In genomic region chr13:91567485-91568207, GRCh38 we compare ENCODE assay signal across 19 cellular contexts.
"Had no signal": no experiment of that assay in that cellular context is flagged by ENCODE, and none has a peak within 500 bp of the region (broad histone marks: within the 10 kb centered on the region; RNA-seq: fewer than 3 reads in every experiment).

No MANE protein-coding gene starts in this region.

- H3K36me3 ChIP-seq: gastrocnemius medialis, heart right ventricle, left ventricle myocardium inferior, lower lobe of right lung, sigmoid colon, stomach, thoracic aorta, transverse colon had no signal

- H3K27me3 ChIP-seq: gastrocnemius medialis, heart right ventricle, sigmoid colon, stomach, transverse colon had no signal

- H3K9me3 ChIP-seq: gastrocnemius medialis, left ventricle myocardium inferior, lower lobe of right lung, sigmoid colon, stomach, thoracic aorta, transverse colon had no signal

- H3K27ac ChIP-seq: gastrocnemius medialis, heart right ventricle, left ventricle myocardium inferior, lower lobe of right lung, sigmoid colon, stomach, thoracic aorta, transverse colon had no signal

- H3K4me3 ChIP-seq: gastrocnemius medialis, heart right ventricle, left ventricle myocardium inferior, lower lobe of right lung, sigmoid colon, stomach, thoracic aorta, transverse colon had no signal

- DNase-seq: effector memory CD4-positive, alpha-beta T cell; gastrocnemius medialis; heart right ventricle; left ventricle myocardium inferior; lower lobe of right lung; midbrain; posterior cingulate gyrus; sigmoid colon; small intestine; stimulated activated CD4-positive, alpha-beta T cell treated with anti-CD3 and anti-CD28 coated beads, Interleukin-12 subunit alpha, Interleukin-12 subunit beta, amount 100 ng/mL, for 4 hours; stimulated activated naive CD4-positive, alpha-beta T cell; stomach; substantia nigra; transverse colon had no signal

- ATAC-seq: esophagus mucosa; gastrocnemius medialis; heart right ventricle; lower lobe of right lung; natural killer cell treated with Interleukin-12 subunit alpha and Interleukin-12 subunit beta and Interleukin-15 and Interleukin-18, amount 100 ng/mL, for 72 hours had no signal

- H3K4me1 ChIP-seq: gastrocnemius medialis, heart right ventricle, left ventricle myocardium inferior, lower lobe of right lung, stomach had no signal

- FAIRE-seq: endometrium, keratinocyte, small intestine had no signal
